Comparison of ENCODE assay signal across 15 cellular contexts in the genomic region with DNA sequence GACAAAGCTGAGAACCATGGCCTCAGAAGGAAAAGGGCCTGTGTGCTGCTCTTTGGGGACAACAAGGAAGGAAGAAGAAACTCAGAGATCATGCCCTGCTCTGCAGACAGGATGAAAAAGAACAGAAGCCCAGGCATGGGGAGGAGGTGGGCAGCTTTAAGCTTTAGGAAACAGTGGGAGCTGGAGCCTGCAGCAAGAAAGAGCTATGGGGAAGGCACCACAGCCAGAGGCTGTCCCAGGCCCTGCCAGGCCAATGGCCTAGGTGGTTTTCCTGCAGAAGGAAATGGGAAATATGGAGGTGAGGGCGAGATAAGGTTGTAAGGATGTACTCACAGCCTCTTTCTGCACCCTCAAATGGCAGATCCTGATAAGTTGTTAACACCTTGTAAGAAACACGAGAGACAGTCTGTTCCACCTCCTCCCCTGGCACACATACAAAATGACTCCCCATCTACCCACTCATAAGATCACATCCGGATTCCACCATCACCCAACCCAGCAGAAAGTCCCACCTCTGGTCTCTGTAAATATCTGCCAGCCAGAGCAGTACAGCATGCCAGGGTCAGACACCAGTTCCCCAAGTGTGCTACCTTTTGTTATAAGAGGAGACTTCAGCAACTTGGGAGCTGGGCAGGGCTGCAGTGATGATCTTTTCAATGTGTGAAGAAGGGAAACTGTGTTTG.
DNase-seq lines count a peak whose midpoint lies in the region; ATAC-seq, FAIRE-seq and TF ChIP-seq lines count a peak whose summit lies in the region.
"Had no signal": no experiment of that assay in that cellular context is flagged by ENCODE, and none has a peak within 500 bp of the region (broad histone marks: within the 10 kb centered on the region; RNA-seq: fewer than 3 reads in every experiment).

No MANE protein-coding gene starts in this region.

- BruUV-seq in HepG2 (replicated peaks; lab: Mats Ljungman, UMichigan), result no TSS peak

- H3K4me1 ChIP-seq in HepG2 (ENCODE audit: insufficient read depth, low read length), result peaks cover 18% of the 10 kb centered on the region

- H3K9me3 Mint-ChIP-seq in nephron, result no peaks in the 10 kb centered on the region

- TF ChIP-seq POLR2A in HepG2 (IDR thresholded peaks at IDR 0.05; ENCODE audit: insufficient read depth in 1 of 2, low read depth in 2 of 2, low read length in 2 of 2), result no peak

- CTCF ChIA-PET in HepG2 (lab: Yijun Ruan, JAX; ENCODE audit: low intra/inter-chr PET ratio, low total read pairs), result no interaction called here

- no peaks in the 10 kb centered on the region for H3K9me3 ChIP-seq in HepG2 (ENCODE audit: low read length)
- H3K9me3 ChIP-seq: BE2C had no signal

- H3K4me3 ChIP-seq in bronchial epithelial cell (ENCODE audit: low read depth, low read length) (no peak overlapping the region), HepG2 (replicated peaks in 1 of 3; ENCODE audit: insufficient read depth in 1 of 3, low read depth in 2 of 3, low read length in 3 of 3) (no peak overlapping the region)

- POLR2A ChIA-PET in HepG2 (lab: Yijun Ruan, JAX), result no interaction called here

- ATAC-seq in GM19463 (IDR thresholded peaks at IDR 0.05; ENCODE audit: unreplicated experiment) (peak; percentile 65), HepG2 (no peak)
- ATAC-seq: left ventricle myocardium superior had no signal

- peak; percentile 28 for DNase-seq in EL
- peak; percentile 62 for DNase-seq in bronchial epithelial cell (ENCODE audit: low read depth)
- no peak for DNase-seq in NCI-H1436 treated with DMSO at 0.1 percent for 48 hours (lab: John Stamatoyannopoulos, UW)
- no peak for DNase-seq in 8988T
- DNase-seq in KBM-7, result no peak
- DNase-seq in HepG2 (ENCODE audit: low spot score), result no peak
- DNase-seq: activated CD4-positive, CD25-positive, alpha-beta regulatory T cell treated with anti-CD3 and anti-CD28 coated beads, Interleukin-2, amount 50 U/mL, for 72 hours; aorta; BE2C; left ventricle myocardium superior; NCI-H2171 treated with DMSO at 0.1 percent for 48 hours; small intestine; T-helper 2 cell had no signal

- H3K4me2 ChIP-seq in HepG2 (ENCODE audit: low read depth, low read length), result no peak overlapping the region

- no peaks in the 10 kb centered on the region for H4K20me1 ChIP-seq in HepG2 (ENCODE audit: insufficient read depth, low read length)

- no CpG with 5 or more reads among the region's 3 CpGs for WGBS in HepG2 (ENCODE audit: low lambda C conversion rate)

- FAIRE-seq in bronchial epithelial cell (lab: Jason Lieb, UNC) (no peak), HepG2 (lab: Jason Lieb, UNC) (no peak)
- FAIRE-seq: small intestine had no signal

- intact Hi-C loops in HepG2 (cut with micrococcal nuclease; ENCODE audit: unreplicated experiment), result no loop called here

- no peaks in the 10 kb centered on the region for H3K36me3 ChIP-seq in bronchial epithelial cell (ENCODE audit: control insufficient read depth, insufficient read depth, low read length)
- H3K36me3 ChIP-seq in HepG2 (replicated peaks in 1 of 2; ENCODE audit: control insufficient read depth in 1 of 2, insufficient read depth in 2 of 2, low read length in 2 of 2), result no peaks in the 10 kb centered on the region
- H3K36me3 ChIP-seq: BE2C had no signal

- no peak for TF ChIP-seq EP300 in HepG2 (IDR thresholded peaks at IDR 0.05; ENCODE audit: low read depth in 2 of 2, low read length in 2 of 2)
- TF ChIP-seq EP300 in HepG2 (CRISPR knock-in tag; IDR thresholded peaks at IDR 0.05; ENCODE audit: borderline replicate concordance), result no peak

- no peak overlapping the region for H3K4me3 Mint-ChIP-seq in nephron

- no peaks in the 10 kb centered on the region for H3K27me3 ChIP-seq in bronchial epithelial cell (ENCODE audit: control insufficient read depth, insufficient read depth, low read length)
- H3K27me3 ChIP-seq in HepG2 (ENCODE audit: control insufficient read depth in 1 of 2, insufficient read depth in 2 of 2, low read length in 2 of 2), result no peaks in the 10 kb centered on the region
- H3K27me3 ChIP-seq: BE2C had no signal

- TF ChIP-seq CTCF in bronchial epithelial cell (IDR thresholded peaks at IDR 0.05; ENCODE audit: insufficient read depth, low read length, severe bottlenecking), result no peak
- TF ChIP-seq CTCF in nephron (IDR thresholded peaks at IDR 0.05; ENCODE audit: unreplicated experiment in 3 of 3), result no peak
- no peak for TF ChIP-seq CTCF in HepG2 (CRISPR knock-in tag; IDR thresholded peaks at IDR 0.05)

- in situ Hi-C loops in KBM-7 (cut with MboI; ENCODE audit: low pct_unique_long_range_greater_than_20kb, low sequenced_read_pairs) (no loop called here), HepG2 (cut with HindIII; ENCODE audit: extremely low pct_ligation_motif_present, low pct_unique_long_range_greater_than_20kb) (no loop called here)

- no peaks in the 10 kb centered on the region for H3K36me3 Mint-ChIP-seq in nephron (ENCODE audit: low read depth)

- no peak overlapping the region for H2AFZ ChIP-seq in HepG2 (ENCODE audit: low read length)

- peaks cover 47% of the 10 kb centered on the region for H3K4me1 Mint-ChIP-seq in nephron

- no peak for TF ChIP-seq RAD21 in HepG2 (CRISPR knock-in tag; IDR thresholded peaks at IDR 0.05)

- no peaks in the 10 kb centered on the region for H3K79me2 ChIP-seq in HepG2 (ENCODE audit: insufficient read depth, low read length)

- H3K27ac ChIP-seq in HepG2 (ENCODE audit: extremely low read length, insufficient read depth, low read length), result no peak overlapping the region

- H3K9ac ChIP-seq in HepG2 (ENCODE audit: insufficient read depth, low read depth, low read length), result no peak overlapping the region

- no peaks in the 10 kb centered on the region for H3K27me3 Mint-ChIP-seq in nephron (ENCODE audit: low read depth)

- peak overlapping the region in 2 of 3 experiments; percentile 44 to 93 for H3K27ac Mint-ChIP-seq in nephron

TF ChIP-seq in HepG2, 621 proteins besides CTCF, POLR2A, EP300 and RAD21 (continues in another document):
- no peak for TF ChIP-seq MIER2 (CRISPR knock-in tag; IDR thresholded peaks at IDR 0.05)
- no peak for TF ChIP-seq ZNF879 (CRISPR knock-in tag; IDR thresholded peaks at IDR 0.05)
- no peak for TF ChIP-seq ZSCAN12 (CRISPR knock-in tag; IDR thresholded peaks at IDR 0.05)
- TF ChIP-seq SATB2 (CRISPR knock-in tag; IDR thresholded peaks at IDR 0.05), result no peak
- TF ChIP-seq ZNF329 (CRISPR knock-in tag; IDR thresholded peaks at IDR 0.05; ENCODE audit: low read depth), result no peak
- TF ChIP-seq NR1H2 (CRISPR knock-in tag; IDR thresholded peaks at IDR 0.05; ENCODE audit: borderline replicate concordance, low read depth), result no peak
- TF ChIP-seq ZNF574 (CRISPR knock-in tag; IDR thresholded peaks at IDR 0.05), result no peak
- TF ChIP-seq, protein P1, sequence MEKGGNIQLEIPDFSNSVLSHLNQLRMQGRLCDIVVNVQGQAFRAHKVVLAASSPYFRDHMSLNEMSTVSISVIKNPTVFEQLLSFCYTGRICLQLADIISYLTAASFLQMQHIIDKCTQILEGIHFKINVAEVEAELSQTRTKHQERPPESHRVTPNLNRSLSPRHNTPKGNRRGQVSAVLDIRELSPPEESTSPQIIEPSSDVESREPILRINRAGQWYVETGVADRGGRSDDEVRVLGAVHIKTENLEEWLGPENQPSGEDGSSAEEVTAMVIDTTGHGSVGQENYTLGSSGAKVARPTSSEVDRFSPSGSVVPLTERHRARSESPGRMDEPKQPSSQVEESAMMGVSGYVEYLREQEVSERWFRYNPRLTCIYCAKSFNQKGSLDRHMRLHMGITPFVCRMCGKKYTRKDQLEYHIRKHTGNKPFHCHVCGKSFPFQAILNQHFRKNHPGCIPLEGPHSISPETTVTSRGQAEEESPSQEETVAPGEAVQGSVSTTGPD (CRISPR knock-in tag; IDR thresholded peaks at IDR 0.05), result no peak
- TF ChIP-seq, protein P2, sequence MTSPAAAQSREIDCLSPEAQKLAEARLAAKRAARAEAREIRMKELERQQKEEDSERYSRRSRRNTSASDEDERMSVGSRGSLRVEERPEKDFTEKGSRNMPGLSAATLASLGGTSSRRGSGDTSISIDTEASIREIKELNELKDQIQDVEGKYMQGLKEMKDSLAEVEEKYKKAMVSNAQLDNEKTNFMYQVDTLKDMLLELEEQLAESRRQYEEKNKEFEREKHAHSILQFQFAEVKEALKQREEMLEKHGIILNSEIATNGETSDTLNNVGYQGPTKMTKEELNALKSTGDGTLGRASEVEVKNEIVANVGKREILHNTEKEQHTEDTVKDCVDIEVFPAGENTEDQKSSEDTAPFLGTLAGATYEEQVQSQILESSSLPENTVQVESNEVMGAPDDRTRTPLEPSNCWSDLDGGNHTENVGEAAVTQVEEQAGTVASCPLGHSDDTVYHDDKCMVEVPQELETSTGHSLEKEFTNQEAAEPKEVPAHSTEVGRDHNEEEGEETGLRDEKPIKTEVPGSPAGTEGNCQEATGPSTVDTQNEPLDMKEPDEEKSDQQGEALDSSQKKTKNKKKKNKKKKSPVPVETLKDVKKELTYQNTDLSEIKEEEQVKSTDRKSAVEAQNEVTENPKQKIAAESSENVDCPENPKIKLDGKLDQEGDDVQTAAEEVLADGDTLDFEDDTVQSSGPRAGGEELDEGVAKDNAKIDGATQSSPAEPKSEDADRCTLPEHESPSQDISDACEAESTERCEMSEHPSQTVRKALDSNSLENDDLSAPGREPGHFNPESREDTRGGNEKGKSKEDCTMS (CRISPR knock-in tag; conservative IDR thresholded peaks at IDR 0.05), result no peak

Comparison
In these comparisons a context has a peak if more than half of its experiments do, and no peak if none do; other contexts are left out.
1. DNase-seq: peak in EL (single experiment) and bronchial epithelial cell (single experiment); none in NCI-H1436 treated with DMSO at 0.1 percent for 48 hours (single experiment), 8988T (single experiment), KBM-7 (single experiment) and HepG2 (single experiment).